16 cellular contexts compared by ENCODE assay signal in the genomic region with DNA sequence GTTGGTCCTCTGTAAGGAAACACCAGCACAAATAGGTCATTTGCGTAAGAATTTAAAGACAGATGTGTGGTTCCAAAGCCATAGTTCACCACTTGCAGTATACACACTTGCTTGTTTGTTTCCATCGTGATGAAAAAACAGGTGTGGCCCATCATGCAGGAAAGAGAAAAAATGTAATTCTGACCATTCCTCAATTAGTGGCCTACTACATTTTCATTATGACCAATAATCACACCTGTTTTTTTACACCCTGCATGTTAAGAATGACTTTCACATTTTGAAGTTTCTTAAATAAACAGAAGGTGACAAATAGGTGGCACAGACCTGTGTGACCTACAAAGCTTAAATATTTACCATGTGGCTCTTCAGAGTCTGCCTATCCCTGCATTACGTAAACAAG. TPM values are rescaled to one million over a fixed set of nuclear protein-coding genes. Genes with fewer than 3 reads are reported as not detected.
A peak's percentile ranks its signal among the peaks of the same experiment; 100 is the strongest.
DNase-seq lines count a peak whose midpoint lies in the region; FAIRE-seq and TF ChIP-seq lines count a peak whose summit lies in the region.
"Had no signal": no experiment of that assay in that cellular context is flagged by ENCODE, and none has a peak within 500 bp of the region (broad histone marks: within the 10 kb centered on the region; RNA-seq: fewer than 3 reads in every experiment).

No MANE protein-coding gene starts in this region.

- peaks cover 19% of the 10 kb centered on the region for H3K4me1 Mint-ChIP-seq in activated naive CD8-positive, alpha-beta T cell (ENCODE audit: low read depth)
- peaks cover 21% of the 10 kb centered on the region for H3K4me1 Mint-ChIP-seq in neural progenitor cell

- H3K27ac ChIP-seq in GM23248 (no peak overlapping the region), neural progenitor cell (no peak overlapping the region)

- no peaks in the 10 kb centered on the region for H3K9me3 ChIP-seq in GM23248 (ENCODE audit: low read depth)
- H3K9me3 ChIP-seq in neural progenitor cell (ENCODE audit: low read depth), result no peaks in the 10 kb centered on the region
- H3K9me3 ChIP-seq: BE2C had no signal

- no peaks in the 10 kb centered on the region for H3K27me3 Mint-ChIP-seq in activated naive CD8-positive, alpha-beta T cell
- peaks cover 4% of the 10 kb centered on the region for H3K27me3 Mint-ChIP-seq in neural progenitor cell (ENCODE audit: insufficient read depth, low read depth)
- H3K27me3 Mint-ChIP-seq: memory B cell had no signal

- peaks cover 9% of the 10 kb centered on the region for H3K36me3 Mint-ChIP-seq in activated naive CD8-positive, alpha-beta T cell
- no peaks in the 10 kb centered on the region for H3K36me3 Mint-ChIP-seq in neural progenitor cell

- TF ChIP-seq CTCF in neural progenitor cell (IDR thresholded peaks at IDR 0.05), result no peak

- H3K27me3 ChIP-seq in GM23248 (replicated peaks; ENCODE audit: insufficient read depth), result no peaks in the 10 kb centered on the region
- H3K27me3 ChIP-seq in neural progenitor cell, result no peaks in the 10 kb centered on the region
- H3K27me3 ChIP-seq: BE2C had no signal

- peak; percentile 71 for DNase-seq in Caki2 (ENCODE audit: low read depth)
- DNase-seq in GM23248, result no peak
- no peak for DNase-seq in neural progenitor cell (ENCODE audit: low spot score)
- no peak for DNase-seq in urothelium cell line (ENCODE audit: low spot score)
- DNase-seq in KG1 (lab: John Stamatoyannopoulos, UW), result no peak
- no peak for DNase-seq in HCEC 1CT
- DNase-seq: activated gamma-delta T cell, BE2C, hypothalamus, MM.1S, natural killer cell, NCI-H187 had no signal

- H3K4me1 ChIP-seq in GM23248 (ENCODE audit: insufficient read depth), result peaks cover 30% of the 10 kb centered on the region
- peaks cover 19% of the 10 kb centered on the region for H3K4me1 ChIP-seq in neural progenitor cell
- H3K4me1 ChIP-seq: BE2C had no signal

- H4K20me1 ChIP-seq in GM23248 (ENCODE audit: insufficient read depth) (peaks cover 5% of the 10 kb centered on the region; the same call in 1 of the 2 replicates), neural progenitor cell (ENCODE audit: low read depth) (peaks cover 22% of the 10 kb centered on the region)

- FAIRE-seq in urothelium cell line (lab: Jason Lieb, UNC), result no peak
- FAIRE-seq: endometrium, HTR-8/SVneo had no signal

- H3K36me3 ChIP-seq in GM23248 (ENCODE audit: low read depth), result no peaks in the 10 kb centered on the region
- no peaks in the 10 kb centered on the region for H3K36me3 ChIP-seq in neural progenitor cell
- H3K36me3 ChIP-seq: BE2C had no signal

- H3K4me3 ChIP-seq in GM23248 (no peak overlapping the region), neural progenitor cell (no peak overlapping the region)

- WGBS in GM23248 (ENCODE audit: low coverage in 1 of 2, low lambda C conversion rate in 2 of 2, missing lambda C conversion rate in 2 of 2), 2 experiments, result 91 to 96% methylated on average over 3 of the region's 3 CpGs

- no peaks in the 10 kb centered on the region for H3K9me3 Mint-ChIP-seq in activated naive CD8-positive, alpha-beta T cell (ENCODE audit: low read depth)
- H3K9me3 Mint-ChIP-seq in neural progenitor cell, result no peaks in the 10 kb centered on the region
- H3K9me3 Mint-ChIP-seq: memory B cell, natural killer cell had no signal

- in situ Hi-C loops in Caki2 (cut with HindIII; ENCODE audit: low pct_unique_long_range_greater_than_20kb, low sequenced_read_pairs), result loop anchor here (10.0 kb wide), 1 partner anchor 545 kb away; no protein-coding TSS in a partner anchor
- in situ Hi-C loops in GM23248 (cut with MboI), result no loop called here

- H3F3A ChIP-seq in GM23248 (ENCODE audit: insufficient read depth) (peaks cover 9% of the 10 kb centered on the region), neural progenitor cell (ENCODE audit: low read depth) (peaks cover 10% of the 10 kb centered on the region)

- H3K9ac ChIP-seq in GM23248 (no peak overlapping the region), neural progenitor cell (no peak overlapping the region)

- H3K27ac Mint-ChIP-seq in activated naive CD8-positive, alpha-beta T cell, result no peak overlapping the region
- H3K27ac Mint-ChIP-seq in neural progenitor cell, result no peak overlapping the region
- H3K27ac Mint-ChIP-seq: memory B cell had no signal

- peak overlapping the region; percentile 94; the same call in 1 of the 2 replicates for H2AFZ ChIP-seq in GM23248
- H2AFZ ChIP-seq in neural progenitor cell (replicated peaks), result no peak overlapping the region

- H3K4me2 ChIP-seq in GM23248 (ENCODE audit: unreplicated experiment) (no peak overlapping the region), neural progenitor cell (no peak overlapping the region)

- H3K79me2 ChIP-seq in GM23248 (ENCODE audit: insufficient read depth) (peaks cover 27% of the 10 kb centered on the region), neural progenitor cell (ENCODE audit: low read depth) (peaks cover 27% of the 10 kb centered on the region)

- peak overlapping the region; percentile 96 for H3K4me3 Mint-ChIP-seq in activated naive CD8-positive, alpha-beta T cell
- H3K4me3 Mint-ChIP-seq in neural progenitor cell, result peak overlapping the region; percentile 89
- H3K4me3 Mint-ChIP-seq: memory B cell had no signal

- no peaks in the 10 kb centered on the region for H3K9me2 ChIP-seq in GM23248 (ENCODE audit: insufficient read depth)

RNA-seq across cellular contexts. Expression of a gene that starts 2.2 kb away (rescaled TPM):
- total RNA-seq in Caki2 (2014; rRNA removed; shearing (Covaris generic); ENCODE audit: low replicate concordance), result 7.5 and 12.9 TPM in 2 replicates
- total RNA-seq in GM23248 (2014; rRNA removed; shearing (Covaris generic)), result 13.4 and 17.0 TPM in 2 replicates
- 10.8 and 12.2 TPM in 2 replicates for polyA plus RNA-seq in GM23248 (2016; fragmentation: Nextera tagmentation; extraction: Ambion mirVana)
- 38.9 and 47.6 TPM in 2 replicates for total RNA-seq in neural progenitor cell (ENCODE audit: low replicate concordance)
